Comparison of ENCODE assay signal across 1 cellular context in the genomic region with DNA sequence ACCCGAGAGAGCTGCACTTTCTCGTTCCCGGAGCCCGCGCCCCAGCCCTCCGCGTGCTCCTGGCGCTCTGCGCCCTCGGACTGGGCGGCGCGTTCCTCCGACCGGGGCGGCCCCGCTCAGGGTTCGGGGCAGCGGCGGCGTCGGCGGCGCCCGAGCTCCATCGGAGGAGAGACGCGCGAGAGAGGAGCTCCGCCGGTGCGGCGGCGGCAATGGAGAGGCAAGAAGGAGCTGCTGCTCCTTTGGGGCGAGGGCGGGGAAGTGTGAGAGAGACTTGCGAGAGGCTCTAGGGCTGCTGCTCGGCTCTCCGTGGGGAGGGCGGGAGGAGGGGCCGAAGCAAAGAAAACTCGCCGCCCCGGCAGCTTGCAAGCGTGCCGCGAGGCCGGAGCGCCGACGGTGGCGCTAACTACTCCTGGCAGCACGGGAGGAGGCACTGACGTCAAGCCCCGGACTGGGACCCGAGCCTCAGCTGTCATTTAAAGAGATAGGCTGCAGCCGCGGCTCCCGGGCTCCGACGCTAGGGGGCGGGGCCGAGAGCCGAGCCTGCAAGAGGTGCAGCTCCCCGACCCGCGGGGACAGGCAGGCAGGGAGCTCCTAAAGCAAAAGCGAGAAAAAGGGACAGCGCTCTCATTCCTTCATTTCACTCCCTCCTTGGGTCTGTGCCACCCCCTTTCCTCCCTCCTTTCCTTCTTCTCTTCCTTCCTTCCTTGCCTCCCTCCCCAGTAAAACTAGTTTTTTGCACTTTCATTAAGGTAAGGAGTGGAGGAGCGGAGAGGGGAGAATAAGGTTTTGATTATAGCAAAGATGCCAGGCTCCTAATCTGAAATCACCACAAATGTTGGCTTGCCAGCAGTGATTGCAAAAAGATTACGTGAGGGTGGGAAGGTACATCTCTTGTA.
A peak's percentile ranks its signal among the peaks of the same experiment; 100 is the strongest.
TF ChIP-seq lines count a peak whose summit lies in the region.

A gene (minus strand): TSS at position 262 of the 896 bp plus-strand sequence.

TF ChIP-seq in WTC11, 78 proteins besides CTCF, POLR2A, EP300 and RAD21 (continued from another document):
- TF ChIP-seq, protein P1, sequence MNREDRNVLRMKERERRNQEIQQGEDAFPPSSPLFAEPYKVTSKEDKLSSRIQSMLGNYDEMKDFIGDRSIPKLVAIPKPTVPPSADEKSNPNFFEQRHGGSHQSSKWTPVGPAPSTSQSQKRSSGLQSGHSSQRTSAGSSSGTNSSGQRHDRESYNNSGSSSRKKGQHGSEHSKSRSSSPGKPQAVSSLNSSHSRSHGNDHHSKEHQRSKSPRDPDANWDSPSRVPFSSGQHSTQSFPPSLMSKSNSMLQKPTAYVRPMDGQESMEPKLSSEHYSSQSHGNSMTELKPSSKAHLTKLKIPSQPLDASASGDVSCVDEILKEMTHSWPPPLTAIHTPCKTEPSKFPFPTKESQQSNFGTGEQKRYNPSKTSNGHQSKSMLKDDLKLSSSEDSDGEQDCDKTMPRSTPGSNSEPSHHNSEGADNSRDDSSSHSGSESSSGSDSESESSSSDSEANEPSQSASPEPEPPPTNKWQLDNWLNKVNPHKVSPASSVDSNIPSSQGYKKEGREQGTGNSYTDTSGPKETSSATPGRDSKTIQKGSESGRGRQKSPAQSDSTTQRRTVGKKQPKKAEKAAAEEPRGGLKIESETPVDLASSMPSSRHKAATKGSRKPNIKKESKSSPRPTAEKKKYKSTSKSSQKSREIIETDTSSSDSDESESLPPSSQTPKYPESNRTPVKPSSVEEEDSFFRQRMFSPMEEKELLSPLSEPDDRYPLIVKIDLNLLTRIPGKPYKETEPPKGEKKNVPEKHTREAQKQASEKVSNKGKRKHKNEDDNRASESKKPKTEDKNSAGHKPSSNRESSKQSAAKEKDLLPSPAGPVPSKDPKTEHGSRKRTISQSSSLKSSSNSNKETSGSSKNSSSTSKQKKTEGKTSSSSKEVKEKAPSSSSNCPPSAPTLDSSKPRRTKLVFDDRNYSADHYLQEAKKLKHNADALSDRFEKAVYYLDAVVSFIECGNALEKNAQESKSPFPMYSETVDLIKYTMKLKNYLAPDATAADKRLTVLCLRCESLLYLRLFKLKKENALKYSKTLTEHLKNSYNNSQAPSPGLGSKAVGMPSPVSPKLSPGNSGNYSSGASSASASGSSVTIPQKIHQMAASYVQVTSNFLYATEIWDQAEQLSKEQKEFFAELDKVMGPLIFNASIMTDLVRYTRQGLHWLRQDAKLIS (CRISPR knock-in tag; IDR thresholded peaks at IDR 0.05; ENCODE audit: borderline replicate concordance) = peak; percentile 78; the same call in 1 of the 2 replicates
- TF ChIP-seq, protein P2, sequence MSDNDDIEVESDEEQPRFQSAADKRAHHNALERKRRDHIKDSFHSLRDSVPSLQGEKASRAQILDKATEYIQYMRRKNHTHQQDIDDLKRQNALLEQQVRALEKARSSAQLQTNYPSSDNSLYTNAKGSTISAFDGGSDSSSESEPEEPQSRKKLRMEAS (CRISPR knock-in tag; IDR thresholded peaks at IDR 0.05) = peak; percentile 9; the same call in 1 of the 2 replicates
- no peak for TF ChIP-seq SMAD3 (CRISPR knock-in tag; IDR thresholded peaks at IDR 0.05; ENCODE audit: borderline replicate concordance)
- TF ChIP-seq SP1 (CRISPR knock-in tag; conservative IDR thresholded peaks at IDR 0.05) = 0 out of 2 replicates have a peak, but pooled peaks have one; percentile 36
TF ChIP-seq in WTC11: peak in this region for 13.
